Comparison of ENCODE assay signal across 1 cellular context in genomic region chr11:66451663-66452062, GRCh38.
A peak's percentile ranks its signal among the peaks of the same experiment; 100 is the strongest.
TF ChIP-seq lines count a peak whose summit lies in the region.

No MANE protein-coding gene starts in this region.

TF ChIP-seq in K562, 482 proteins besides CTCF, POLR2A, EP300 and RAD21:
- no peak for TF ChIP-seq EWSR1 (IDR thresholded peaks at IDR 0.05; ENCODE audit: borderline replicate concordance, low read depth, partially characterized antibody)
- TF ChIP-seq ZNF12 (CRISPR knock-in tag; IDR thresholded peaks at IDR 0.05) = peak; percentile 44; the same call in 1 of the 2 replicates
